In genomic region chr1:239805042-239805441, GRCh38 we compare ENCODE assay signal across 28 cellular contexts.
A peak's percentile ranks its signal among the peaks of the same experiment; 100 is the strongest.
DNase-seq lines count a peak whose midpoint lies in the region; ATAC-seq, FAIRE-seq and TF ChIP-seq lines count a peak whose summit lies in the region.
"Had no signal": no experiment of that assay in that cellular context is flagged by ENCODE, and none has a peak within 500 bp of the region (broad histone marks: within the 10 kb centered on the region; RNA-seq: fewer than 3 reads in every experiment).

No MANE protein-coding gene starts in this region.

- intact Hi-C loops in sigmoid colon (cut with DNase I) (no loop called here), body of pancreas (cut with DNase I) (no loop called here)

- TF ChIP-seq POLR2A in gastroesophageal sphincter (IDR thresholded peaks at IDR 0.05): no peak
- TF ChIP-seq POLR2A in sigmoid colon (IDR thresholded peaks at IDR 0.05): no peak
- no peak for TF ChIP-seq POLR2A in body of pancreas (IDR thresholded peaks at IDR 0.05)

- peak; percentile 55 for FAIRE-seq in D721Med (lab: Jason Lieb, UNC)
- FAIRE-seq: A204.1, GM12878, K562 had no signal

- TF ChIP-seq CTCF in D721Med (IDR thresholded peaks at IDR 0.05; ENCODE audit: insufficient read depth, missing control alignments) (no peak), RWPE1 (conservative IDR thresholded peaks at IDR 0.05; ENCODE audit: low read depth) (no peak), gastroesophageal sphincter (IDR thresholded peaks at IDR 0.05) (no peak), sigmoid colon (IDR thresholded peaks at IDR 0.05) (no peak), body of pancreas (IDR thresholded peaks at IDR 0.05) (no peak)

- ATAC-seq in gastroesophageal sphincter (no peak), body of pancreas (no peak)
- ATAC-seq: GM12878, GM23338, K562 had no signal

- 87% methylated on average over 4 of the region's 4 CpGs; no CpG with 5 or more reads in 1 of the 2 donors for WGBS in gastroesophageal sphincter (ENCODE audit: low coverage in 1 of 2), 2 donors
- 94 to 95% methylated on average over 4 of the region's 4 CpGs for WGBS in sigmoid colon, 2 donors
- WGBS in body of pancreas, 2 donors: 85 to 91% methylated on average over 4 of the region's 4 CpGs

- H3K36me3 ChIP-seq in gastroesophageal sphincter: no peaks in the 10 kb centered on the region
- no peaks in the 10 kb centered on the region for H3K36me3 ChIP-seq in sigmoid colon
- no peaks in the 10 kb centered on the region for H3K36me3 ChIP-seq in body of pancreas (replicated peaks in 1 of 2; ENCODE audit: insufficient read depth in 1 of 2, low read depth in 2 of 2)
- H3K36me3 ChIP-seq: BLaER1 treated with 17β-estradiol and CSF1 and Interleukin-3, amounts not matched to agents 10 nM and 100 nM had no signal

- TF ChIP-seq EP300 in gastroesophageal sphincter (IDR thresholded peaks at IDR 0.05) (no peak), sigmoid colon (IDR thresholded peaks at IDR 0.05) (no peak)

- DNase-seq in D721Med (ENCODE audit: insufficient read length, low spot score) (no peak), RWPE1 (ENCODE audit: low spot score) (peak; percentile 12), sigmoid colon (no peak), SHP77 (lab: John Stamatoyannopoulos, UW) (no peak), HK-2 (ENCODE audit: unreplicated experiment) (no peak), body of pancreas (no peak)
- DNase-seq: AML-193; CD4-positive, alpha-beta memory T cell; COR-L47; GDM1; H9; Kasumi-1; MV-4-11; NCI-H1105; NCI-H1436 treated with DMSO at 0.1 percent for 48 hours; NCI-H187 treated with DMSO at 0.1 percent for 48 hours; NCI-H2171 treated with DMSO at 0.1 percent for 48 hours; NCI-H345; NCI-H524; NCI-H82; PC-9; Right ventricle myocardium superior had no signal

- CTCF ChIA-PET in RWPE1 (lab: Yijun Ruan, JAX): no interaction called here

- no peaks in the 10 kb centered on the region for H3K27me3 ChIP-seq in gastroesophageal sphincter
- H3K27me3 ChIP-seq in sigmoid colon: no peaks in the 10 kb centered on the region
- H3K27me3 ChIP-seq in body of pancreas: no peaks in the 10 kb centered on the region
- H3K27me3 ChIP-seq: BLaER1 treated with 17β-estradiol and CSF1 and Interleukin-3, amounts not matched to agents 10 nM and 100 nM had no signal

- no peak overlapping the region for H3K27ac ChIP-seq in RWPE1
- peak overlapping the region; percentile 76 to 87 (median 82) for H3K27ac ChIP-seq in gastroesophageal sphincter
- peak overlapping the region; percentile 63 to 83 (median 75) for H3K27ac ChIP-seq in sigmoid colon
- H3K27ac ChIP-seq in body of pancreas: no peak overlapping the region
- H3K27ac ChIP-seq: PC-9 had no signal

- no peaks in the 10 kb centered on the region for H3K9me3 ChIP-seq in gastroesophageal sphincter
- H3K9me3 ChIP-seq in sigmoid colon: no peaks in the 10 kb centered on the region
- H3K9me3 ChIP-seq in body of pancreas: no peaks in the 10 kb centered on the region
- H3K9me3 ChIP-seq: BLaER1 treated with 17β-estradiol and CSF1 and Interleukin-3, amounts not matched to agents 10 nM and 100 nM had no signal

- peaks cover 3 to 42% (median 14%) of the 10 kb centered on the region in 3 donors for H3K4me1 ChIP-seq in gastroesophageal sphincter
- peaks cover 0 to 44% (median 29%) of the 10 kb centered on the region in 4 donors for H3K4me1 ChIP-seq in sigmoid colon
- peaks cover 6% of the 10 kb centered on the region for H3K4me1 ChIP-seq in body of pancreas

- H3K4me3 ChIP-seq in gastroesophageal sphincter: no peak overlapping the region
- no peak overlapping the region for H3K4me3 ChIP-seq in sigmoid colon
- H3K4me3 ChIP-seq in body of pancreas: no peak overlapping the region
- H3K4me3 ChIP-seq: BLaER1 treated with 17β-estradiol and CSF1 and Interleukin-3, amounts not matched to agents 10 nM and 100 nM; GM12878; GM23338; K562; PC-9 had no signal

- POLR2A ChIA-PET in RWPE1 (lab: Yijun Ruan, JAX; ENCODE audit: low non-redundant PET): interaction anchor here (0.6 kb wide), 1 partner anchor 95 kb away, joined by 5 read pairs; no protein-coding TSS in a partner anchor

Comparison
In these comparisons a context has a peak if more than half of its experiments do, and no peak if none do; other contexts are left out.
1. H3K27ac ChIP-seq: peak in gastroesophageal sphincter (4 of 4) and sigmoid colon (4 of 4); none in RWPE1 (single experiment) and body of pancreas (0 of 4).